20 cellular contexts compared by ENCODE assay signal in genomic region chr9:4258321-4259093, GRCh38. TPM values are rescaled to one million over a fixed set of nuclear protein-coding genes. Genes with fewer than 3 reads are reported as not detected.
DNase-seq lines count a peak whose midpoint lies in the region; ATAC-seq and TF ChIP-seq lines count a peak whose summit lies in the region.
"Had no signal": no experiment of that assay in that cellular context is flagged by ENCODE, and none has a peak within 500 bp of the region (broad histone marks: within the 10 kb centered on the region; RNA-seq: fewer than 3 reads in every experiment).

No MANE protein-coding gene starts in this region.

- H3K27ac ChIP-seq in IMR-90 (ENCODE audit: insufficient read depth, low read length) (peak overlapping the region; percentile 49; the same call in 1 of the 2 replicates), brain microvascular endothelial cell (peak overlapping the region; percentile 75), left ventricle myocardium inferior (replicated peaks) (no peak overlapping the region)
- H3K27ac ChIP-seq: lower lobe of right lung had no signal

- peaks cover 6% of the 10 kb centered on the region; the same call in 1 of the 2 replicates for H3K9me1 ChIP-seq in IMR-90 (ENCODE audit: insufficient read depth, low read length)

- peak overlapping the region; percentile 72 for H2BK120ac ChIP-seq in IMR-90 (ENCODE audit: low read depth, low read length)

- H4K20me1 ChIP-seq in IMR-90 (ENCODE audit: insufficient read depth, low read length), result no peaks in the 10 kb centered on the region

- 25% methylated on average over 1 of the region's 3 CpGs; no CpG with 5 or more reads in 1 of the 2 experiments for WGBS in IMR-90 (ENCODE audit: extremely low coverage in 2 of 2, insufficient read length in 1 of 2), 2 experiments

- peak overlapping the region; percentile 59 for H3K4me2 ChIP-seq in IMR-90 (ENCODE audit: low read depth, low read length)

- peak overlapping the region; percentile 25 to 84; a peak in 3 of 4 replicates for H4K8ac ChIP-seq in IMR-90 (ENCODE audit: low read depth in 2 of 2, low read length in 2 of 2)

- peak overlapping the region; percentile 95 for H2BK5ac ChIP-seq in IMR-90 (ENCODE audit: low read depth, low read length, poor library complexity, severe bottlenecking)

- H3K23ac ChIP-seq in IMR-90 (ENCODE audit: low read depth, low read length), result peak overlapping the region; percentile 64; the same call in 1 of the 2 replicates

- H3K14ac ChIP-seq in IMR-90 (replicated peaks; ENCODE audit: low read depth, low read length), result peak overlapping the region; percentile 84

- TF ChIP-seq POLR2A in IMR-90 (IDR thresholded peaks at IDR 0.05; ENCODE audit: low read depth, low read length), result no peak

- peak overlapping the region; percentile 33; the same call in 1 of the 2 replicates for H3K56ac ChIP-seq in IMR-90 (ENCODE audit: extremely low read depth, insufficient read depth, low read length)

- dilution Hi-C loops in IMR-90 (cut with HindIII; ENCODE audit: low sequenced_read_pairs, unreplicated experiment), result no loop called here

- in situ Hi-C loops in IMR-90 (cut with MboI; ENCODE audit: low sequenced_read_pairs) (no loop called here), brain microvascular endothelial cell (cut with HindIII; ENCODE audit: low pct_ligation_motif_present, low sequenced_read_pairs) (no loop called here)

- TF ChIP-seq CTCF in IMR-90 (conservative IDR thresholded peaks at IDR 0.05; ENCODE audit: low read depth, low read length) (no peak), brain microvascular endothelial cell (IDR thresholded peaks at IDR 0.05; ENCODE audit: low read depth, low read length, missing control alignments) (no peak), left ventricle myocardium inferior (IDR thresholded peaks at IDR 0.05; ENCODE audit: borderline replicate concordance) (no peak)

- BruUV-seq in IMR-90 (replicated peaks; lab: Mats Ljungman, UMichigan), result no TSS peak

- POLR2A ChIA-PET in IMR-90 (lab: Charles Lee; ENCODE audit: unreplicated experiment), result no interaction called here

- H2AK9ac ChIP-seq in IMR-90 (replicated peaks; ENCODE audit: low read depth, low read length, poor library complexity), result no peak overlapping the region

- peaks cover 29 to 46% of the 10 kb centered on the region in 2 experiments for H3K79me1 ChIP-seq in IMR-90 (ENCODE audit: low read depth in 1 of 2, low read length in 2 of 2)

- H3K4me3 ChIP-seq in IMR-90 (ENCODE audit: insufficient read depth, low read depth, low read length), result no peak overlapping the region
- H3K4me3 ChIP-seq in brain microvascular endothelial cell (ENCODE audit: low read depth, low read length), result no peak overlapping the region
- no peak overlapping the region for H3K4me3 ChIP-seq in left ventricle myocardium inferior
- H3K4me3 ChIP-seq: GM12878, HAP-1, lower lobe of right lung had no signal

- H3K36me3 ChIP-seq in IMR-90 (ENCODE audit: control insufficient read depth, insufficient read depth, low read length) (no peaks in the 10 kb centered on the region; the same call in 1 of the 2 replicates), brain microvascular endothelial cell (replicated peaks) (no peaks in the 10 kb centered on the region), left ventricle myocardium inferior (no peaks in the 10 kb centered on the region)
- H3K36me3 ChIP-seq: HAP-1, lower lobe of right lung had no signal

- H2BK15ac ChIP-seq in IMR-90 (ENCODE audit: low read depth, low read length), result peak overlapping the region; percentile 41; the same call in 1 of the 3 replicates

- peak overlapping the region; percentile 57; the same call in 1 of the 2 replicates for H2AK5ac ChIP-seq in IMR-90 (ENCODE audit: low read depth, low read length)

- H3K18ac ChIP-seq in IMR-90 (ENCODE audit: low read depth, low read length), result peak overlapping the region; percentile 83

- peak overlapping the region; percentile 26; the same call in 1 of the 2 replicates for H4K5ac ChIP-seq in IMR-90 (ENCODE audit: low read depth, low read length)

- no peak for TF ChIP-seq RAD21 in IMR-90 (IDR thresholded peaks at IDR 0.05; ENCODE audit: low read length)

- H3K9me3 ChIP-seq in IMR-90 (ENCODE audit: control insufficient read depth, insufficient read depth, low read length), result peaks cover 2% of the 10 kb centered on the region; the same call in 1 of the 2 replicates
- peaks cover 19% of the 10 kb centered on the region for H3K9me3 ChIP-seq in left ventricle myocardium inferior (replicated peaks)
- H3K9me3 ChIP-seq: lower lobe of right lung had no signal

- H3K4ac ChIP-seq in IMR-90 (ENCODE audit: low read depth, low read length), result peak overlapping the region; percentile 56; the same call in 1 of the 2 replicates

- no peak overlapping the region for H3K9ac ChIP-seq in IMR-90 (ENCODE audit: low read depth, low read length)

- H3K4me1 ChIP-seq in IMR-90 (ENCODE audit: control insufficient read depth, insufficient read depth, low read length) (peaks cover 8% of the 10 kb centered on the region; the same call in 1 of the 2 replicates), left ventricle myocardium inferior (no peaks in the 10 kb centered on the region)
- H3K4me1 ChIP-seq: lower lobe of right lung had no signal

- H4K91ac ChIP-seq in IMR-90 (ENCODE audit: insufficient read depth, low read depth, low read length), result peak overlapping the region; percentile 40

- intact Hi-C loops in IMR-90 (cut with micrococcal nuclease) (no loop called here), left ventricle myocardium inferior (cut with micrococcal nuclease) (no loop called here)

- H2AFZ ChIP-seq in IMR-90 (replicated peaks; ENCODE audit: low read length, poor library complexity), result no peak overlapping the region

- peak; percentile 17 for DNase-seq in AG08395 (ENCODE audit: low spot score)
- DNase-seq in IMR-90, result peak; percentile 87
- peak; percentile 20 for DNase-seq in brain microvascular endothelial cell
- peak; percentile 27 for DNase-seq in kidney glomerular epithelial cell (lab: John Stamatoyannopoulos, UW)
- no peak for DNase-seq in left ventricle myocardium inferior
- DNase-seq in activated CD4-positive, alpha-beta T cell treated with anti-CD3 and anti-CD28 coated beads, Interleukin-2, amount 50 U/mL, for 48 hours, result no peak
- DNase-seq: ACHN; activated CD4-positive, alpha-beta T cell treated with anti-CD3 and anti-CD28 coated beads for 1 hour; activated CD8-positive, alpha-beta memory T cell treated with anti-CD3 and anti-CD28 coated beads, Interleukin-2, amount 50 U/mL, for 48 hours; activated naive CD4-positive, alpha-beta T cell treated with anti-CD3 and anti-CD28 coated beads, Interleukin-2, amount 50 U/mL, for 16 hours; effector memory CD4-positive, alpha-beta T cell; lower lobe of right lung; naive thymus-derived CD8-positive, alpha-beta T cell; NCI-H345; SHP77; stimulated activated naive CD8-positive, alpha-beta T cell treated with anti-CD3 and anti-CD28 coated beads, Interleukin-15, amount 100 ng/mL, for 72 hours had no signal

- H3K27me3 ChIP-seq in IMR-90 (ENCODE audit: control insufficient read depth, insufficient read depth, low read length) (no peaks in the 10 kb centered on the region), brain microvascular endothelial cell (replicated peaks) (no peaks in the 10 kb centered on the region), left ventricle myocardium inferior (ENCODE audit: low read depth) (no peaks in the 10 kb centered on the region)

- H2BK20ac ChIP-seq in IMR-90 (ENCODE audit: low read depth, low read length), result peak overlapping the region; percentile 67; the same call in 1 of the 2 replicates

- ATAC-seq in IMR-90 (ENCODE audit: low read depth), result peak; percentile 57
- no peak for ATAC-seq in HG02870 (IDR thresholded peaks at IDR 0.05; ENCODE audit: unreplicated experiment)
- no peak for ATAC-seq in GM19395 (IDR thresholded peaks at IDR 0.05; ENCODE audit: unreplicated experiment)
- ATAC-seq: GM12878; lower lobe of right lung; naive thymus-derived CD8-positive, alpha-beta T cell; stimulated activated naive CD8-positive, alpha-beta T cell treated with anti-CD3 and anti-CD28 coated beads, Interleukin-15, amount 100 ng/mL, for 72 hours had no signal

- CTCF ChIA-PET in IMR-90 (lab: Yijun Ruan, JAX), result no interaction called here

TF ChIP-seq in IMR-90, 13 proteins besides CTCF, POLR2A, EP300 and RAD21:
- peak; percentile 44; the same call in 1 of the 2 replicates for TF ChIP-seq FOS (IDR thresholded peaks at IDR 0.05; ENCODE audit: low read depth, low read length)
- TF ChIP-seq CHD1 (IDR thresholded peaks at IDR 0.05; ENCODE audit: low read depth, low read length), result no peak
- TF ChIP-seq CEBPB (IDR thresholded peaks at IDR 0.05; ENCODE audit: low read depth, low read length), result peak; percentile 93
- TF ChIP-seq MAZ (IDR thresholded peaks at IDR 0.05; ENCODE audit: borderline replicate concordance, low read depth, low read length), result no peak
- TF ChIP-seq RCOR1 (IDR thresholded peaks at IDR 0.05; ENCODE audit: insufficient replicate concordance, low read length), result no peak
- no peak for TF ChIP-seq MAFK (IDR thresholded peaks at IDR 0.05; ENCODE audit: low read depth, low read length)
- no peak for TF ChIP-seq ELK1 (IDR thresholded peaks at IDR 0.05; ENCODE audit: borderline replicate concordance, low read depth, low read length)

RNA-seq across cellular contexts. Expression of gene GLIS3, which starts 41.4 kb away (rescaled TPM):
- total RNA-seq in IMR-90 (2012; rRNA removed), result 22.5 and 22.8 TPM in 2 replicates
- polyA plus RNA-seq in IMR-90 (2012; rRNA removed), result 5.7 TPM in 2 replicates
- 3.0 and 3.7 TPM in 2 replicates for polyA plus RNA-seq in IMR-90 (2012; cell fraction: cytosol; rRNA removed)
- 5.5 and 9.3 TPM in 2 replicates for polyA plus RNA-seq in IMR-90 (2012; cell fraction: nucleus; rRNA removed; ENCODE audit: low replicate concordance)
- total RNA-seq in left ventricle myocardium inferior, result 5.2 TPM

Comparison
In these comparisons a context has a peak if more than half of its experiments do, and no peak if none do; other contexts are left out.
1. DNase-seq: peak in AG08395 (single experiment), IMR-90 (single experiment), brain microvascular endothelial cell (single experiment) and kidney glomerular epithelial cell (single experiment); none in left ventricle myocardium inferior (single experiment) and activated CD4-positive, alpha-beta T cell treated with anti-CD3 and anti-CD28 coated beads, Interleukin-2, amount 50 U/mL, for 48 hours (0 of 2).